1 cellular context compared by ENCODE assay signal in the genomic region with DNA sequence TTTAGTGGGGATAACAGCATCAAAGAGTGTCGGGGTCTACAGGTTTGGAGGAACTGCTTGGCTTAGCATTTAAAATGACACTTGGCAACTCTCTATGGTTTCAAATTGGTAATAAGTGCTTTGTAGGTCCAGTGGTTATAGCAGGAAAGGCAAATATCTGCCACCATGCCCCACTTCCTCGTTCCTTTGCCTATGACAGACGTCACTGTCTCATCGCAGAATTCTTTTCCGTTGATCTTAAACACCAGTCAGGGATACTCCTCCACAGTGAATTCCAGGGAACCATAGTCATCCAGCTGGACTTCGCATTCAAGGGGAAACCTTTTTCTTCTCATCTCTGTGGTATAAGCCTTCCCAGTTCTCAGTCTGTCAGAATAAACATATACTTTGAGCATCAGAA.
TF ChIP-seq lines count a peak whose summit lies in the region.

No MANE protein-coding gene starts in this region.

TF ChIP-seq in A549, 52 proteins besides CTCF, POLR2A, EP300 and RAD21 (continued from another document):
- TF ChIP-seq, protein P1, sequence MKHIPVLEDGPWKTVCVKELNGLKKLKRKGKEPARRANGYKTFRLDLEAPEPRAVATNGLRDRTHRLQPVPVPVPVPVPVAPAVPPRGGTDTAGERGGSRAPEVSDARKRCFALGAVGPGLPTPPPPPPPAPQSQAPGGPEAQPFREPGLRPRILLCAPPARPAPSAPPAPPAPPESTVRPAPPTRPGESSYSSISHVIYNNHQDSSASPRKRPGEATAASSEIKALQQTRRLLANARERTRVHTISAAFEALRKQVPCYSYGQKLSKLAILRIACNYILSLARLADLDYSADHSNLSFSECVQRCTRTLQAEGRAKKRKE (CRISPR knock-in tag; IDR thresholded peaks at IDR 0.05; ENCODE audit: low read depth) = no peak
- TF ChIP-seq HES2 (IDR thresholded peaks at IDR 0.05) (no peak), NPAS2 (CRISPR knock-in tag; IDR thresholded peaks at IDR 0.05; ENCODE audit: borderline replicate concordance) (no peak), SMC3 (IDR thresholded peaks at IDR 0.05) (no peak), USF2 (IDR thresholded peaks at IDR 0.05) (no peak), CHD2 (IDR thresholded peaks at IDR 0.05; ENCODE audit: low read length, partially characterized antibody) (no peak), TFCP2L1 (CRISPR knock-in tag; IDR thresholded peaks at IDR 0.05) (no peak), HOXB5 (CRISPR knock-in tag; IDR thresholded peaks at IDR 0.05) (no peak), POLR2AphosphoS2 (conservative IDR thresholded peaks at IDR 0.05; ENCODE audit: low read length) (no peak), CBX2 (IDR thresholded peaks at IDR 0.05; ENCODE audit: borderline replicate concordance, low read depth) (no peak), CEBPB (IDR thresholded peaks at IDR 0.05) (peak in 1 of 2 experiments; percentile 25; a peak in 1 of 4 replicates), HMGXB4 (CRISPR knock-in tag; IDR thresholded peaks at IDR 0.05; ENCODE audit: borderline replicate concordance) (no peak), HDAC2 (IDR thresholded peaks at IDR 0.05) (no peak), E2F6 (IDR thresholded peaks at IDR 0.05; ENCODE audit: borderline replicate concordance, low read depth) (no peak), ZFP36 (IDR thresholded peaks at IDR 0.05; ENCODE audit: borderline replicate concordance, partially characterized antibody) (no peak), FOSL2 (IDR thresholded peaks at IDR 0.05) (peak; percentile 73; the same call in 1 of the 2 replicates), FOSL2 (CRISPR knock-in tag; IDR thresholded peaks at IDR 0.05) (peak; percentile 90), MAFK (IDR thresholded peaks at IDR 0.05; ENCODE audit: partially characterized antibody) (peak; percentile 55), RNF2 (IDR thresholded peaks at IDR 0.05; ENCODE audit: borderline replicate concordance, low read depth) (no peak), BCL3 (IDR thresholded peaks at IDR 0.05) (no peak), ESRRA (IDR thresholded peaks at IDR 0.05; ENCODE audit: borderline replicate concordance, low read length) (no peak), ZSCAN20 (CRISPR knock-in tag; IDR thresholded peaks at IDR 0.05) (no peak), RCOR1 (IDR thresholded peaks at IDR 0.05; ENCODE audit: low read depth, low read length) (no peak), KDM5A (IDR thresholded peaks at IDR 0.05) (no peak), NFE2L2 (conservative IDR thresholded peaks at IDR 0.05; ENCODE audit: low read length) (no peak), RFX5 (IDR thresholded peaks at IDR 0.05) (no peak)
